Comparison of ENCODE assay signal across 8 cellular contexts in the genomic region with DNA sequence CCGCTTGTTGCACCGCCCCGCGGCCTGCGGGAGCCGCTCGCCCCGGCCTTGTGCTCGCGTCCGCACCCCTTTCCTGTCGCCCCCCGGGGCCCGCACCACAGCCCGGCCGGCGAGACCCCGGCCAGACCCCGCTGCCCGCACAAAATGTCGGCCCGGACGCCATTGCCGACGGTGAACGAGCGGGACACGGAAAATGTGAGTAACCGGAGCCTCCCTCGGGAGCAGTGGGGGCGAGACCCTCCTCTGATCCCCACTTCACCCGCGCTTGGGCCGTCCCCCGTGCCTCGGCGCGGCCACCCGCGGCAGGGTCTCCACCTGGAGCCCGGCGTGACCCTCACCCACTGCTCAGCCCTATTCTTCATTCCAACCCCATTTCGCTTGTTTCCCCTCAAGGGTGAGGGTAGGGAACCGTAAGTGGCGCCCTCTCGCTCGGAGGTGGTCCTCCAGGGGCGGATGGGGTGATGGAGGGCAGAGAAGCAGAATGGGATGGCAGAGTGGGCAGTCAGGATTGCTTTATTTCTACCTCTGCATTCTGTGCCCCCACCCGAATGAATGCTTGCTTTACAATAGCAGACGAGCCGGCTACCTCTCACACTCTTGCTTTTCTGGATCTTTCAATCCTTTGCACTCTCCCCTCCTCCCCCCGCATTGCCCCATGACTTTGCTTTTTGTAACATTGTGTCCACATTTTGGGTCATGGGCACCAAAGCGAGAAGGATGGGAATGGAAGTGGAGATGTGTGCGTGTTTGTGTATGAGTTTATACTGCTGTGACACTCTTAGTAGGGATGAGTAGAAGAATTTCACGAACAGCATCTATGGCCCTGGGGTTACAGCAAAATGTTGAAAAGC. TPM values are rescaled to one million over a fixed set of nuclear protein-coding genes. Genes with fewer than 3 reads are reported as not detected.
DNase-seq lines count a peak whose midpoint lies in the region; ATAC-seq and TF ChIP-seq lines count a peak whose summit lies in the region.

No MANE protein-coding gene starts in this region.

- H3K27ac ChIP-seq in PC-3 (ENCODE audit: low read length) = no peak overlapping the region
- peak overlapping the region; percentile 47 for H3K27ac ChIP-seq in endodermal cell (ENCODE audit: low read depth, low read length)

- BruUV-seq in PC-3 (replicated peaks; lab: Mats Ljungman, UMichigan) = no TSS peak

- peaks cover 13% of the 10 kb centered on the region; the same call in 1 of the 2 replicates for H3K4me1 ChIP-seq in PC-3 (ENCODE audit: insufficient read depth, low read length)
- H3K4me1 ChIP-seq in endodermal cell (ENCODE audit: control insufficient read depth, insufficient read depth, low read length) = no peaks in the 10 kb centered on the region

- H3K27me3 ChIP-seq in PC-3 (ENCODE audit: low read length) (peaks cover 93% of the 10 kb centered on the region), endodermal cell (ENCODE audit: control insufficient read depth, insufficient read depth, low read length, poor library complexity, severe bottlenecking) (peaks cover 10% of the 10 kb centered on the region)

- H2AFZ ChIP-seq in PC-3 (ENCODE audit: low read length) = peak overlapping the region; percentile 86

- H3K4me3 ChIP-seq in PC-3 (ENCODE audit: low read length) (peak overlapping the region; percentile 69), endodermal cell (ENCODE audit: low read length) (peak overlapping the region; percentile 92)

- peak overlapping the region; percentile 89 for H3K4me2 ChIP-seq in PC-3 (ENCODE audit: low read length)

- H3K79me2 ChIP-seq in PC-3 (ENCODE audit: low read length) = no peaks in the 10 kb centered on the region

- CTCF ChIA-PET in PC-3 (lab: Charles Lee) = no interaction called here

- H3K27me3 Mint-ChIP-seq in endodermal cell (ENCODE audit: insufficient read depth) (peaks cover 4% of the 10 kb centered on the region), naive B cell (peaks cover 62 to 67% (median 66%) of the 10 kb centered on the region in 3 donors)

- TF ChIP-seq CTCF in PC-3 (conservative IDR thresholded peaks at IDR 0.05; ENCODE audit: low read depth, low read length) (no peak), endodermal cell (conservative IDR thresholded peaks at IDR 0.05) (peak; percentile 14)

- peaks cover 14% of the 10 kb centered on the region for H3K4me1 Mint-ChIP-seq in endodermal cell
- H3K4me1 Mint-ChIP-seq in naive B cell = peaks cover 14 to 18% (median 16%) of the 10 kb centered on the region in 3 donors

- peaks cover 6% of the 10 kb centered on the region for H3K9me3 Mint-ChIP-seq in endodermal cell
- peaks cover 2 to 22% (median 5%) of the 10 kb centered on the region in 7 donors for H3K9me3 Mint-ChIP-seq in naive B cell

- H3K36me3 ChIP-seq in PC-3 (ENCODE audit: low read depth, low read length) (no peaks in the 10 kb centered on the region), endodermal cell (ENCODE audit: control insufficient read depth, insufficient read depth, low read length) (no peaks in the 10 kb centered on the region)

- ATAC-seq in GM21619 (IDR thresholded peaks at IDR 0.05; ENCODE audit: unreplicated experiment) (peak; percentile 23), PC-3 (no peak), naive B cell (ENCODE audit: low read depth in 2 of 2) (peak; percentile 16 to 24)

- H4K20me1 ChIP-seq in PC-3 (ENCODE audit: low read length) = no peaks in the 10 kb centered on the region

- intact Hi-C loops in PC-3 (cut with micrococcal nuclease) = loop anchor here (5.0 to 10.0 kb wide), 2 partner anchors 232 to 314 kb away; no protein-coding TSS in a partner anchor

- 0% methylated on average over 4 to 55 of the region's 55 CpGs for WGBS in endodermal cell (ENCODE audit: insufficient coverage in 1 of 2, insufficient read length in 1 of 2), 2 experiments

- DNase-seq in DMS153 (lab: John Stamatoyannopoulos, UW) (peak; percentile 24), PC-3 (no peak), endodermal cell (peak; percentile 81), naive B cell (no peak), activated gamma-delta T cell treated with Interleukin-2 at 50 U/mL for 16 hours (no peak)
- no peak for DNase-seq in central memory CD4-positive, alpha-beta T cell
- no peak for DNase-seq in activated CD4-positive, alpha-beta T cell treated with anti-CD3 and anti-CD28 coated beads for 48 hours

- no peaks in the 10 kb centered on the region for H3F3A ChIP-seq in PC-3 (ENCODE audit: low read length, unreplicated experiment)

- peak overlapping the region; percentile 28 for H3K27ac Mint-ChIP-seq in endodermal cell
- H3K27ac Mint-ChIP-seq in naive B cell = peak overlapping the region in 3 of 6 donors; percentile 48 to 88 (median 77)

- H3K9ac ChIP-seq in PC-3 (ENCODE audit: low read length) (no peak overlapping the region), endodermal cell (ENCODE audit: extremely low read depth, low read length, poor library complexity, severe bottlenecking) (peak overlapping the region; percentile 59)

- H3K36me3 Mint-ChIP-seq in endodermal cell (ENCODE audit: low read depth) = peaks cover 5% of the 10 kb centered on the region
- H3K36me3 Mint-ChIP-seq in naive B cell = peaks cover 0 to 9% of the 10 kb centered on the region in 2 donors

- POLR2A ChIA-PET in PC-3 (lab: Charles Lee; ENCODE audit: unreplicated experiment) = no interaction called here

- H3K9me3 ChIP-seq in PC-3 (ENCODE audit: low read length) (no peaks in the 10 kb centered on the region), endodermal cell (ENCODE audit: control insufficient read depth, low read length) (peaks cover 7% of the 10 kb centered on the region)

- peak overlapping the region; percentile 73 for H3K4me3 Mint-ChIP-seq in endodermal cell
- peak overlapping the region; percentile 56 to 84 (median 76) for H3K4me3 Mint-ChIP-seq in naive B cell

- no peaks in the 10 kb centered on the region for H3K9me2 ChIP-seq in PC-3 (replicated peaks; ENCODE audit: low read length)

RNA-seq across cellular contexts. Expression of a gene that starts 1.0 kb away (rescaled TPM):
- total RNA-seq in PC-3 (2014; rRNA removed) (0.40 and 1.5 TPM in 2 replicates), endodermal cell (10 to 100 TPM in 1 of 2 donors, 1 to 10 TPM in 1; 8.8 to 12.6 TPM)
- polyA plus RNA-seq in endodermal cell (2013, experiment 1 of 2) = 16.8 TPM
- 13.6 TPM for polyA plus RNA-seq in endodermal cell (2013, experiment 2 of 2)
- polyA plus RNA-seq in naive B cell (ENCODE audit: low read depth in 6 of 6) = under 1 TPM in 2 of 6 donors, not detected in 4; 0.09 to 0.10 TPM

Comparison
In these comparisons a context has a peak if more than half of its experiments do, and no peak if none do; other contexts are left out.
1. DNase-seq: peak in DMS153 (single experiment) and endodermal cell (single experiment); none in PC-3 (single experiment), naive B cell (single experiment), central memory CD4-positive, alpha-beta T cell (single experiment), activated CD4-positive, alpha-beta T cell treated with anti-CD3 and anti-CD28 coated beads for 48 hours (single experiment) and activated gamma-delta T cell treated with Interleukin-2 at 50 U/mL for 16 hours (single experiment).